In genomic region chr7:155804897-155805825, GRCh38 we compare ENCODE assay signal across 8 cellular contexts. TPM values are rescaled to one million over a fixed set of nuclear protein-coding genes. Genes with fewer than 3 reads are reported as not detected.
DNase-seq lines count a peak whose midpoint lies in the region; ATAC-seq, FAIRE-seq and TF ChIP-seq lines count a peak whose summit lies in the region.

No MANE protein-coding gene starts in this region.

- no peak overlapping the region for H3K4me3 Mint-ChIP-seq in Calu3 (ENCODE audit: low read depth, unreplicated experiment)

- intact Hi-C loops in posterior cingulate gyrus (cut with DNase I) (no loop called here), Calu3 (cut with micrococcal nuclease; ENCODE audit: unreplicated experiment) (no loop called here)

- no peaks in the 10 kb centered on the region for H3K9me3 Mint-ChIP-seq in Calu3 (ENCODE audit: low read depth, unreplicated experiment)

- DNase-seq in GM10248 (ENCODE audit: extremely low spot score) (peak; percentile 82), NOMO-1 treated with DMSO at 0.1 percent for 48 hours (lab: John Stamatoyannopoulos, UW; ENCODE audit: unreplicated experiment) (peak; percentile 23), frontal cortex (ENCODE audit: low spot score in 2 of 2) (peak; percentile 79 to 83), posterior cingulate gyrus (peak in 9 of 10 donors; percentile 39 to 96 (median 69)), NCI-H510A (lab: John Stamatoyannopoulos, UW) (no peak), Calu3 (no peak)
- DNase-seq in activated gamma-delta T cell treated with anti-CD3 and anti-CD28 coated beads, Interleukin-2, amount 50 U/mL, for 16 hours (ENCODE audit: low read depth) = peak; percentile 18

- POLR2A ChIA-PET in GM10248 (lab: Yijun Ruan, JAX) = no interaction called here

- peaks cover 13% of the 10 kb centered on the region for H3K27me3 Mint-ChIP-seq in Calu3 (ENCODE audit: unreplicated experiment)

- H3K4me1 Mint-ChIP-seq in Calu3 (ENCODE audit: low read depth, unreplicated experiment) = peaks cover 9% of the 10 kb centered on the region

- peak; percentile 40 for TF ChIP-seq CTCF in GM10248 (IDR thresholded peaks at IDR 0.05; ENCODE audit: control extremely low read depth, extremely low read depth, low read depth, missing control alignments)
- TF ChIP-seq CTCF in Calu3 (IDR thresholded peaks at IDR 0.05; ENCODE audit: unreplicated experiment) = no peak

- H3K36me3 Mint-ChIP-seq in Calu3 (ENCODE audit: insufficient read depth, unreplicated experiment) = peaks cover 13% of the 10 kb centered on the region

- CTCF ChIA-PET in GM10248 (lab: Yijun Ruan, JAX) (no interaction called here), Calu3 (lab: Charles Lee) (no interaction called here)

- H3K27ac Mint-ChIP-seq in Calu3 (ENCODE audit: unreplicated experiment) = no peak overlapping the region

- no TSS peak for BruUV-seq in Calu3 (replicated peaks; lab: Mats Ljungman, UMichigan)

- peak; percentile 46 for ATAC-seq in HG02938 (IDR thresholded peaks at IDR 0.05; ENCODE audit: unreplicated experiment)

- FAIRE-seq in frontal cortex (lab: Jason Lieb, UNC) = no peak

RNA-seq across cellular contexts. Expression of gene SHH, which starts 7.1 kb away (rescaled TPM):
- total RNA-seq in frontal cortex = 1.6 TPM
- 0.66 and 1.1 TPM in 2 replicates for total RNA-seq in Calu3 (2022)

Comparison
In these comparisons a context has a peak if more than half of its experiments do, and no peak if none do; other contexts are left out.
1. DNase-seq: peak in GM10248 (single experiment), NOMO-1 treated with DMSO at 0.1 percent for 48 hours (single experiment), activated gamma-delta T cell treated with anti-CD3 and anti-CD28 coated beads, Interleukin-2, amount 50 U/mL, for 16 hours (single experiment), frontal cortex (2 of 2) and posterior cingulate gyrus (9 of 10); none in NCI-H510A (single experiment) and Calu3 (single experiment).